Comparison of ENCODE assay signal across 19 cellular contexts in genomic region chr17:946510-947236, GRCh38. TPM values are rescaled to one million over a fixed set of nuclear protein-coding genes. Genes with fewer than 3 reads are reported as not detected.
DNase-seq lines count a peak whose midpoint lies in the region; ATAC-seq and TF ChIP-seq lines count a peak whose summit lies in the region.
"Had no signal": no experiment of that assay in that cellular context is flagged by ENCODE, and none has a peak within 500 bp of the region (broad histone marks: within the 10 kb centered on the region; RNA-seq: fewer than 3 reads in every experiment).

No MANE protein-coding gene starts in this region.

- no peak for ATAC-seq in Panc1
- ATAC-seq in HG02623 (IDR thresholded peaks at IDR 0.05; ENCODE audit: unreplicated experiment) = no peak
- ATAC-seq in HG03097 (IDR thresholded peaks at IDR 0.05; ENCODE audit: low FRiP score, unreplicated experiment) = no peak
- ATAC-seq: SK-N-SH treated with all-trans-retinoic acid at 6 μM for 48 hours had no signal

- H3K14ac ChIP-seq in mesenchymal stem cell (ENCODE audit: low read length in 2 of 2) (no peak overlapping the region), trophoblast cell (ENCODE audit: low read length) (no peak overlapping the region)

- H2AFZ ChIP-seq in mesenchymal stem cell (ENCODE audit: low read depth, low read length) (no peak overlapping the region), trophoblast cell (ENCODE audit: insufficient read depth, low read length, poor library complexity) (no peak overlapping the region)
- H2AFZ ChIP-seq: GM23248 had no signal

- peaks cover 0 to 32% (median 8%) of the 10 kb centered on the region in 11 experiments; a peak in 10 of 22 replicates for H3K36me3 ChIP-seq in BLaER1 treated with 17β-estradiol and CSF1 and Interleukin-3, amounts not matched to agents 10 nM and 100 nM
- no peaks in the 10 kb centered on the region for H3K36me3 ChIP-seq in Panc1 (ENCODE audit: control insufficient read depth, insufficient read depth, low read length)
- peaks cover 0 to 8% of the 10 kb centered on the region in 2 experiments for H3K36me3 ChIP-seq in mesenchymal stem cell (ENCODE audit: control insufficient read depth in 1 of 2, insufficient read depth in 2 of 2, low read depth in 1 of 2, low read length in 2 of 2)
- H3K36me3 ChIP-seq in trophoblast cell (ENCODE audit: control insufficient read depth in 1 of 2, insufficient read depth in 2 of 2, low read length in 2 of 2) = peaks cover 4 to 7% of the 10 kb centered on the region in 2 experiments

- H3K23ac ChIP-seq in mesenchymal stem cell (ENCODE audit: low read length in 2 of 2) = no peak overlapping the region
- H3K23ac ChIP-seq in trophoblast cell (ENCODE audit: low read length) = no peak overlapping the region

- H2BK120ac ChIP-seq in mesenchymal stem cell (ENCODE audit: low read depth, low read length) = no peak overlapping the region
- H2BK120ac ChIP-seq in trophoblast cell (ENCODE audit: insufficient read depth, low read length, poor library complexity) = no peak overlapping the region

- no peaks in the 10 kb centered on the region for H3K4me1 Mint-ChIP-seq in activated CD4-positive, alpha-beta T cell treated with anti-CD3 and anti-CD28 coated beads, Interleukin-2, amount 10 ng/mL, durations not matched to agents 24 days and 14 days

- BruUV-seq in Panc1 (replicated peaks; lab: Mats Ljungman, UMichigan) = no TSS peak

- CTCF ChIA-PET in Panc1 (lab: Charles Lee) = no interaction called here

- peak overlapping the region; percentile 61 for H4K91ac ChIP-seq in mesenchymal stem cell (ENCODE audit: low read length)
- H4K91ac ChIP-seq in trophoblast cell (ENCODE audit: low read depth, low read length) = no peak overlapping the region

- H3K4me3 Mint-ChIP-seq in activated CD4-positive, alpha-beta T cell treated with anti-CD3 and anti-CD28 coated beads, Interleukin-2, amount 10 ng/mL, durations not matched to agents 24 days and 14 days = no peak overlapping the region
- H3K4me3 Mint-ChIP-seq: CD14-positive monocyte had no signal

- DNase-seq in Panc1 (ENCODE audit: low read depth, low spot score) (no peak), mesenchymal stem cell (no peak), trophoblast cell (no peak)
- no peak for DNase-seq in activated CD4-positive, alpha-beta T cell treated with anti-CD3 and anti-CD28 coated beads, Interleukin-2, amount 10 ng/mL, durations not matched to agents 24 days and 14 days
- DNase-seq: AML-193, DMS79, GM23248, NCI-H1092 treated with DMSO at 0.1 percent for 48 hours, NCI-H1436 treated with DMSO at 0.1 percent for 48 hours, NCI-H1930, NCI-H226, NCI-H510A treated with DMSO at 0.1 percent for 48 hours, NCI-H748 treated with DMSO at 0.1 percent for 48 hours had no signal

- H3K79me1 ChIP-seq in mesenchymal stem cell (replicated peaks; ENCODE audit: low read length, poor library complexity, severe bottlenecking) = peaks cover 20% of the 10 kb centered on the region
- peaks cover 10% of the 10 kb centered on the region for H3K79me1 ChIP-seq in trophoblast cell (ENCODE audit: low read length)

- H4K8ac ChIP-seq in mesenchymal stem cell (ENCODE audit: low read length) (no peak overlapping the region), trophoblast cell (ENCODE audit: low read depth, low read length) (no peak overlapping the region)

- no peak overlapping the region for H2BK15ac ChIP-seq in mesenchymal stem cell (ENCODE audit: low read depth, poor library complexity, severe bottlenecking)

- H2BK5ac ChIP-seq in mesenchymal stem cell (ENCODE audit: low read depth, low read length, poor library complexity, severe bottlenecking) (no peak overlapping the region), trophoblast cell (ENCODE audit: low read depth, low read length, poor library complexity) (no peak overlapping the region)

- intact Hi-C loops in Panc1 (cut with micrococcal nuclease; ENCODE audit: unreplicated experiment) = no loop called here
- intact Hi-C loops in activated CD4-positive, alpha-beta T cell treated with anti-CD3 and anti-CD28 coated beads, Interleukin-2, amount 10 ng/mL, durations not matched to agents 24 days and 14 days (cut with micrococcal nuclease) = no loop called here

- H4K12ac ChIP-seq in trophoblast cell (ENCODE audit: low read depth, low read length) = no peak overlapping the region

- H3K4me1 ChIP-seq in BLaER1 treated with 17β-estradiol and CSF1 and Interleukin-3, amounts not matched to agents 10 nM and 100 nM = peaks cover 27 to 63% (median 53%) of the 10 kb centered on the region in 10 experiments
- peaks cover 47% of the 10 kb centered on the region for H3K4me1 ChIP-seq in Panc1 (ENCODE audit: control insufficient read depth, insufficient read depth, low read length)
- peaks cover 22% of the 10 kb centered on the region for H3K4me1 ChIP-seq in mesenchymal stem cell (ENCODE audit: control insufficient read depth, insufficient read depth, low read depth, low read length)
- peaks cover 14 to 17% of the 10 kb centered on the region in 2 experiments for H3K4me1 ChIP-seq in trophoblast cell (ENCODE audit: control insufficient read depth in 1 of 2, insufficient read depth in 2 of 2, low read length in 2 of 2)

- H3K27ac Mint-ChIP-seq in activated CD4-positive, alpha-beta T cell treated with anti-CD3 and anti-CD28 coated beads, Interleukin-2, amount 10 ng/mL, durations not matched to agents 24 days and 14 days = no peak overlapping the region
- H3K27ac Mint-ChIP-seq: CD14-positive monocyte had no signal

- H3K4me3 ChIP-seq in BLaER1 treated with 17β-estradiol and CSF1 and Interleukin-3, amounts not matched to agents 10 nM and 100 nM = no peak overlapping the region
- H3K4me3 ChIP-seq in Panc1 (ENCODE audit: low read depth in 2 of 2, low read length in 2 of 2) (no peak overlapping the region), mesenchymal stem cell (ENCODE audit: insufficient read depth in 1 of 2, low read depth in 1 of 2, low read length in 2 of 2) (no peak overlapping the region), trophoblast cell (ENCODE audit: low read depth, low read length) (no peak overlapping the region)
- H3K4me3 ChIP-seq: GM23248 had no signal

- no peaks in the 10 kb centered on the region for H3K9me3 Mint-ChIP-seq in activated CD4-positive, alpha-beta T cell treated with anti-CD3 and anti-CD28 coated beads, Interleukin-2, amount 10 ng/mL, durations not matched to agents 24 days and 14 days

- in situ Hi-C loops in Panc1 (cut with HindIII; ENCODE audit: low pct_unique_long_range_greater_than_20kb, low sequenced_read_pairs) = no loop called here

- 97% methylated on average over 37 of the region's 37 CpGs for WGBS in mesenchymal stem cell
- WGBS in trophoblast cell (ENCODE audit: extremely low coverage, insufficient coverage, insufficient read length) = no CpG with 5 or more reads among the region's 37 CpGs

- no peak for TF ChIP-seq CTCF in Panc1 (IDR thresholded peaks at IDR 0.05)

- H3K18ac ChIP-seq in mesenchymal stem cell (ENCODE audit: low read depth in 1 of 2, low read length in 2 of 2) (peak overlapping the region in 1 of 2 experiments; percentile 54), trophoblast cell (ENCODE audit: low read length) (no peak overlapping the region)

- H3K36me3 Mint-ChIP-seq in activated CD4-positive, alpha-beta T cell treated with anti-CD3 and anti-CD28 coated beads, Interleukin-2, amount 10 ng/mL, durations not matched to agents 24 days and 14 days (ENCODE audit: low read depth) = no peaks in the 10 kb centered on the region
- H3K36me3 Mint-ChIP-seq: CD14-positive monocyte had no signal

- H2AK5ac ChIP-seq in mesenchymal stem cell (ENCODE audit: low read length, severe bottlenecking) (peak overlapping the region; percentile 21), trophoblast cell (ENCODE audit: low read length) (peak overlapping the region; percentile 18)

- no peaks in the 10 kb centered on the region for H3K9me3 ChIP-seq in BLaER1 treated with 17β-estradiol and CSF1 and Interleukin-3, amounts not matched to agents 10 nM and 100 nM (replicated peaks in 1 of 11)
- H3K9me3 ChIP-seq in Panc1 (ENCODE audit: control insufficient read depth, insufficient read depth, low read depth, low read length) = no peaks in the 10 kb centered on the region
- H3K9me3 ChIP-seq in mesenchymal stem cell (ENCODE audit: control insufficient read depth, low read length) = no peaks in the 10 kb centered on the region
- H3K9me3 ChIP-seq in trophoblast cell (ENCODE audit: insufficient read depth, low read depth, low read length) = no peaks in the 10 kb centered on the region

- peaks cover 6% of the 10 kb centered on the region for H3K79me2 ChIP-seq in trophoblast cell (ENCODE audit: control insufficient read depth, insufficient read depth, low read length, poor library complexity)

- POLR2A ChIA-PET in Panc1 (lab: Charles Lee) = no interaction called here

- H3K9ac ChIP-seq in BLaER1 treated with 17β-estradiol and CSF1 and Interleukin-3, amounts not matched to agents 10 nM and 100 nM = no peak overlapping the region
- no peak overlapping the region for H3K9ac ChIP-seq in mesenchymal stem cell (ENCODE audit: low read length)
- no peak overlapping the region for H3K9ac ChIP-seq in trophoblast cell (ENCODE audit: low read length)
- H3K9ac ChIP-seq: GM23248, KMS-11 had no signal

- H4K20me1 ChIP-seq in BLaER1 treated with 17β-estradiol and CSF1 and Interleukin-3, amounts not matched to agents 10 nM and 100 nM = peaks cover 0 to 79% (median 33%) of the 10 kb centered on the region in 11 experiments; a peak in 16 of 22 replicates

- peaks cover 9% of the 10 kb centered on the region for H3K27me3 Mint-ChIP-seq in activated CD4-positive, alpha-beta T cell treated with anti-CD3 and anti-CD28 coated beads, Interleukin-2, amount 10 ng/mL, durations not matched to agents 24 days and 14 days

- H3K4ac ChIP-seq in mesenchymal stem cell (ENCODE audit: low read depth in 1 of 2, low read length in 2 of 2) = no peak overlapping the region
- peak overlapping the region; percentile 30 for H3K4ac ChIP-seq in trophoblast cell (ENCODE audit: low read depth, low read length)

- H2BK12ac ChIP-seq in mesenchymal stem cell (ENCODE audit: low read length in 2 of 2) (no peak overlapping the region), trophoblast cell (ENCODE audit: low read length) (no peak overlapping the region)

- H3K4me2 ChIP-seq in BLaER1 treated with 17β-estradiol and CSF1 and Interleukin-3, amounts not matched to agents 10 nM and 100 nM = peak overlapping the region in 6 of 11 experiments; percentile 0 to 44 (median 16); a peak in 6 of 22 replicates
- H3K4me2 ChIP-seq in mesenchymal stem cell (ENCODE audit: low read length, poor library complexity, severe bottlenecking) (no peak overlapping the region), trophoblast cell (ENCODE audit: low read length) (no peak overlapping the region)
- H3K4me2 ChIP-seq: KMS-11 had no signal

- no peak overlapping the region for H3K27ac ChIP-seq in BLaER1 treated with 17β-estradiol and CSF1 and Interleukin-3, amounts not matched to agents 10 nM and 100 nM
- H3K27ac ChIP-seq in Panc1 (ENCODE audit: low read length) (peak overlapping the region; percentile 72), mesenchymal stem cell (ENCODE audit: low read length, poor library complexity, severe bottlenecking) (no peak overlapping the region), trophoblast cell (ENCODE audit: low read depth, low read length) (no peak overlapping the region)
- H3K27ac ChIP-seq: GM23248, KMS-11 had no signal

- H3K27me3 ChIP-seq in BLaER1 treated with 17β-estradiol and CSF1 and Interleukin-3, amounts not matched to agents 10 nM and 100 nM = peaks cover 0 to 8% (median 0%) of the 10 kb centered on the region in 11 experiments; a peak in 1 of 22 replicates
- H3K27me3 ChIP-seq in Panc1 (ENCODE audit: control insufficient read depth, insufficient read depth, low read length) (no peaks in the 10 kb centered on the region), mesenchymal stem cell (ENCODE audit: control insufficient read depth in 1 of 2, insufficient read depth in 1 of 2, low read length in 2 of 2) (peaks cover 0 to 12% of the 10 kb centered on the region in 2 experiments), trophoblast cell (ENCODE audit: insufficient read depth, low read length) (no peaks in the 10 kb centered on the region)

RNA-seq across cellular contexts. Expression of gene NXN, which starts 32.9 kb away (rescaled TPM):
- total RNA-seq in Panc1 (2021; ENCODE audit: unreplicated experiment) = 126 TPM
- polyA plus RNA-seq in Panc1 (2012; ENCODE audit: insufficient read length) = 134 TPM
- 83.3 TPM for polyA plus RNA-seq in mesenchymal stem cell (2013, experiment 1 of 2)
- polyA plus RNA-seq in mesenchymal stem cell (2013, experiment 2 of 2) = 82.4 TPM
- 57.9 and 59.2 TPM in 2 replicates for polyA plus RNA-seq in trophoblast cell (2013)
- total RNA-seq in activated CD4-positive, alpha-beta T cell treated with anti-CD3 and anti-CD28 coated beads, Interleukin-2, amount 10 ng/mL, durations not matched to agents 24 days and 14 days = 0.14 and 0.28 TPM in 2 replicates
- polyA plus RNA-seq: CD14-positive monocyte had no signal

RNA-seq across cellular contexts. Expression of gene TIMM22, which starts 50.3 kb away (rescaled TPM):
- 10.2 TPM for total RNA-seq in Panc1 (2021; ENCODE audit: unreplicated experiment)
- polyA plus RNA-seq in Panc1 (2012; ENCODE audit: insufficient read length) = 10.7 TPM
- 14.9 TPM for polyA plus RNA-seq in mesenchymal stem cell (2013, experiment 1 of 2)
- 15.8 TPM for polyA plus RNA-seq in mesenchymal stem cell (2013, experiment 2 of 2)
- 10.6 and 10.9 TPM in 2 replicates for polyA plus RNA-seq in trophoblast cell (2013)
- total RNA-seq in activated CD4-positive, alpha-beta T cell treated with anti-CD3 and anti-CD28 coated beads, Interleukin-2, amount 10 ng/mL, durations not matched to agents 24 days and 14 days = 14.7 and 15.7 TPM in 2 replicates

Comparison
In these comparisons a context has a peak if more than half of its experiments do, and no peak if none do; other contexts are left out.
1. H3K4me2 ChIP-seq: peak in BLaER1 treated with 17β-estradiol and CSF1 and Interleukin-3, amounts not matched to agents 10 nM and 100 nM (6 of 11); none in mesenchymal stem cell (single experiment) and trophoblast cell (single experiment).
2. RNA of gene NXN, which starts 32.9 kb away (total RNA-seq): 126 TPM in Panc1 (single experiment); 0.14 to 0.28 TPM in activated CD4-positive, alpha-beta T cell treated with anti-CD3 and anti-CD28 coated beads, Interleukin-2, amount 10 ng/mL, durations not matched to agents 24 days and 14 days; every median in the first group is over 10 times any median in the second.